7 cellular contexts compared by ENCODE assay signal in genomic region chr2:201406077-201406662, GRCh38. TPM values are rescaled to one million over a fixed set of nuclear protein-coding genes. Genes with fewer than 3 reads are reported as not detected.
A peak's percentile ranks its signal among the peaks of the same experiment; 100 is the strongest.
DNase-seq lines count a peak whose midpoint lies in the region; ATAC-seq, FAIRE-seq and TF ChIP-seq lines count a peak whose summit lies in the region.

No MANE protein-coding gene starts in this region.

- no peaks in the 10 kb centered on the region for H3K9me3 ChIP-seq in small intestine (ENCODE audit: control insufficient read depth, low read depth)
- no peaks in the 10 kb centered on the region for H3K9me3 ChIP-seq in neural progenitor cell (ENCODE audit: low read depth)

- no peak for FAIRE-seq in small intestine (lab: Jason Lieb, UNC)

- no peak for ATAC-seq in HG03095 (IDR thresholded peaks at IDR 0.05; ENCODE audit: unreplicated experiment)

- no peaks in the 10 kb centered on the region for H3K27me3 ChIP-seq in small intestine (ENCODE audit: control insufficient read depth in 2 of 2, insufficient read depth in 2 of 2, low read length in 2 of 2)
- no peaks in the 10 kb centered on the region for H3K27me3 ChIP-seq in neural progenitor cell

- no peaks in the 10 kb centered on the region for H3K79me2 ChIP-seq in neural progenitor cell (ENCODE audit: low read depth)

- H3F3A ChIP-seq in neural progenitor cell (ENCODE audit: low read depth): no peaks in the 10 kb centered on the region

- H3K4me3 Mint-ChIP-seq in neural progenitor cell: no peak overlapping the region
- H3K4me3 Mint-ChIP-seq in activated naive CD4-positive, alpha-beta T cell treated with anti-CD3 and anti-CD28 coated beads for 36 hours: no peak overlapping the region

- peaks cover 4% of the 10 kb centered on the region for H3K4me1 Mint-ChIP-seq in neural progenitor cell
- peaks cover 30% of the 10 kb centered on the region for H3K4me1 Mint-ChIP-seq in activated naive CD4-positive, alpha-beta T cell treated with anti-CD3 and anti-CD28 coated beads for 36 hours (ENCODE audit: low read depth)

- H3K36me3 Mint-ChIP-seq in neural progenitor cell: no peaks in the 10 kb centered on the region
- peaks cover 7% of the 10 kb centered on the region for H3K36me3 Mint-ChIP-seq in activated naive CD4-positive, alpha-beta T cell treated with anti-CD3 and anti-CD28 coated beads for 36 hours (ENCODE audit: low read depth)

- no peak overlapping the region for H3K4me2 ChIP-seq in neural progenitor cell

- H2AFZ ChIP-seq in neural progenitor cell (replicated peaks): no peak overlapping the region

- H4K20me1 ChIP-seq in neural progenitor cell (ENCODE audit: low read depth): no peaks in the 10 kb centered on the region

- H3K4me3 ChIP-seq in fibroblast of pulmonary artery (replicated peaks; ENCODE audit: low read depth, low read length) (peak overlapping the region; percentile 31), small intestine (ENCODE audit: low read depth in 1 of 2, low read length in 2 of 2) (no peak overlapping the region), neural progenitor cell (no peak overlapping the region)

- H3K27ac ChIP-seq in small intestine (ENCODE audit: low read depth in 1 of 2, low read length in 1 of 2) (no peak overlapping the region), neural progenitor cell (no peak overlapping the region)

- no peaks in the 10 kb centered on the region for H3K36me3 ChIP-seq in small intestine (ENCODE audit: control insufficient read depth in 2 of 2, insufficient read depth in 2 of 2, low read length in 2 of 2)
- H3K36me3 ChIP-seq in neural progenitor cell: no peaks in the 10 kb centered on the region

- no peaks in the 10 kb centered on the region for H3K9me3 Mint-ChIP-seq in neural progenitor cell
- H3K9me3 Mint-ChIP-seq in activated naive CD4-positive, alpha-beta T cell treated with anti-CD3 and anti-CD28 coated beads for 36 hours: no peaks in the 10 kb centered on the region

- no peak overlapping the region for H3K9ac ChIP-seq in neural progenitor cell

- CTCF ChIA-PET in activated naive CD4-positive, alpha-beta T cell treated with anti-CD3 and anti-CD28 coated beads for 36 hours (lab: Charles Lee): interaction anchor here (0.6 kb wide), 1 partner anchor 172 kb away, joined by 3 read pairs; no protein-coding TSS in a partner anchor

- H3K4me1 ChIP-seq in small intestine (ENCODE audit: control insufficient read depth in 2 of 2, insufficient read depth in 1 of 2, low read depth in 1 of 2, low read length in 1 of 2): peaks cover 3 to 4% of the 10 kb centered on the region in 2 donors
- H3K4me1 ChIP-seq in neural progenitor cell: peaks cover 12% of the 10 kb centered on the region

- DNase-seq in H4 (ENCODE audit: low spot score) (peak; percentile 41), SK-MEL-5 (ENCODE audit: low read depth, low spot score) (peak; percentile 47), fibroblast of pulmonary artery (ENCODE audit: low read depth) (peak; percentile 93), small intestine (peak; percentile 73), neural progenitor cell (ENCODE audit: low spot score) (no peak)
- no peak for DNase-seq in activated naive CD4-positive, alpha-beta T cell treated with anti-CD3 and anti-CD28 coated beads for 36 hours

- in situ Hi-C loops in SK-MEL-5 (cut with HindIII; ENCODE audit: low pct_unique_long_range_greater_than_20kb, low sequenced_read_pairs): no loop called here

- TF ChIP-seq CTCF in fibroblast of pulmonary artery (IDR thresholded peaks at IDR 0.05; ENCODE audit: low read length, missing control alignments) (no peak), neural progenitor cell (IDR thresholded peaks at IDR 0.05) (no peak)

- H3K27ac Mint-ChIP-seq in neural progenitor cell: no peak overlapping the region
- no peak overlapping the region for H3K27ac Mint-ChIP-seq in activated naive CD4-positive, alpha-beta T cell treated with anti-CD3 and anti-CD28 coated beads for 36 hours

- H3K27me3 Mint-ChIP-seq in neural progenitor cell (ENCODE audit: insufficient read depth, low read depth): no peaks in the 10 kb centered on the region
- no peaks in the 10 kb centered on the region for H3K27me3 Mint-ChIP-seq in activated naive CD4-positive, alpha-beta T cell treated with anti-CD3 and anti-CD28 coated beads for 36 hours (ENCODE audit: low read depth)

- 18 to 26% (median 22%) methylated on average over 3 of the region's 3 CpGs for WGBS in small intestine, 3 donors

- intact Hi-C loops in activated naive CD4-positive, alpha-beta T cell treated with anti-CD3 and anti-CD28 coated beads for 36 hours (cut with micrococcal nuclease): no loop called here

RNA-seq across cellular contexts. Expression of gene TRAK2, which starts 45.1 kb away (rescaled TPM):
- total RNA-seq in H4 (2014; rRNA removed; shearing (Covaris generic)): 16.2 and 20.4 TPM in 2 replicates
- 53.7 and 59.1 TPM in 2 replicates for total RNA-seq in SK-MEL-5 (2014; rRNA removed; shearing (Covaris generic))
- polyA plus RNA-seq in SK-MEL-5 (2015; cell fraction: cytosol; rRNA removed): 37.1 and 52.3 TPM in 2 replicates
- 70.4 and 74.0 TPM in 2 replicates for polyA plus RNA-seq in SK-MEL-5 (2015; cell fraction: nucleus; rRNA removed)
- polyA plus RNA-seq in small intestine: 10 to 100 TPM; 13.4 to 25.7 (median 17.3) TPM
- 7.0 and 7.1 TPM in 2 replicates for total RNA-seq in neural progenitor cell (ENCODE audit: low replicate concordance)
- 10 to 100 TPM; 10.4 TPM for total RNA-seq in activated naive CD4-positive, alpha-beta T cell treated with anti-CD3 and anti-CD28 coated beads for 36 hours

RNA-seq across cellular contexts. Expression of gene STRADB, which starts 45.4 kb away (rescaled TPM):
- 42.1 and 54.0 TPM in 2 replicates for total RNA-seq in H4 (2014; rRNA removed; shearing (Covaris generic))
- 52.9 and 64.2 TPM in 2 replicates for total RNA-seq in SK-MEL-5 (2014; rRNA removed; shearing (Covaris generic))
- polyA plus RNA-seq in SK-MEL-5 (2015; cell fraction: cytosol; rRNA removed): 28.4 and 52.4 TPM in 2 replicates
- polyA plus RNA-seq in SK-MEL-5 (2015; cell fraction: nucleus; rRNA removed): 45.1 and 52.4 TPM in 2 replicates
- 100 to 1,000 TPM in 1 of 3 donors, 10 to 100 TPM in 2; 30.3 to 160 (median 51.3) TPM for polyA plus RNA-seq in small intestine
- 64.0 and 79.4 TPM in 2 replicates for total RNA-seq in neural progenitor cell (ENCODE audit: low replicate concordance)
- total RNA-seq in activated naive CD4-positive, alpha-beta T cell treated with anti-CD3 and anti-CD28 coated beads for 36 hours: 10 to 100 TPM; 17.6 to 19.1 TPM

RNA-seq across cellular contexts. Expression of gene FLACC1, which starts 49.0 kb away (rescaled TPM):
- 0.23 TPM in 1 of 2 replicates, not detected in the other for total RNA-seq in H4 (2014; rRNA removed; shearing (Covaris generic))
- total RNA-seq in SK-MEL-5 (2014; rRNA removed; shearing (Covaris generic)): 0.85 and 2.4 TPM in 2 replicates
- 0.19 and 0.91 TPM in 2 replicates for polyA plus RNA-seq in SK-MEL-5 (2015; cell fraction: cytosol; rRNA removed)
- polyA plus RNA-seq in SK-MEL-5 (2015; cell fraction: nucleus; rRNA removed): 8.8 and 15.4 TPM in 2 replicates
- 1 to 10 TPM in 1 of 3 donors, under 1 TPM in 1, not detected in 1; 0.60 to 2.9 TPM for polyA plus RNA-seq in small intestine
- not detected in 2 replicates for total RNA-seq in neural progenitor cell (ENCODE audit: low replicate concordance)
- total RNA-seq in activated naive CD4-positive, alpha-beta T cell treated with anti-CD3 and anti-CD28 coated beads for 36 hours: under 1 TPM; 0.57 to 0.84 TPM

Comparison
In these comparisons a context has a peak if more than half of its experiments do, and no peak if none do; other contexts are left out.
1. DNase-seq: peak in H4 (single experiment), SK-MEL-5 (single experiment), fibroblast of pulmonary artery (single experiment) and small intestine (single experiment); none in neural progenitor cell (single experiment) and activated naive CD4-positive, alpha-beta T cell treated with anti-CD3 and anti-CD28 coated beads for 36 hours (single experiment).